Comparison of ENCODE assay signal across 29 cellular contexts in the genomic region with DNA sequence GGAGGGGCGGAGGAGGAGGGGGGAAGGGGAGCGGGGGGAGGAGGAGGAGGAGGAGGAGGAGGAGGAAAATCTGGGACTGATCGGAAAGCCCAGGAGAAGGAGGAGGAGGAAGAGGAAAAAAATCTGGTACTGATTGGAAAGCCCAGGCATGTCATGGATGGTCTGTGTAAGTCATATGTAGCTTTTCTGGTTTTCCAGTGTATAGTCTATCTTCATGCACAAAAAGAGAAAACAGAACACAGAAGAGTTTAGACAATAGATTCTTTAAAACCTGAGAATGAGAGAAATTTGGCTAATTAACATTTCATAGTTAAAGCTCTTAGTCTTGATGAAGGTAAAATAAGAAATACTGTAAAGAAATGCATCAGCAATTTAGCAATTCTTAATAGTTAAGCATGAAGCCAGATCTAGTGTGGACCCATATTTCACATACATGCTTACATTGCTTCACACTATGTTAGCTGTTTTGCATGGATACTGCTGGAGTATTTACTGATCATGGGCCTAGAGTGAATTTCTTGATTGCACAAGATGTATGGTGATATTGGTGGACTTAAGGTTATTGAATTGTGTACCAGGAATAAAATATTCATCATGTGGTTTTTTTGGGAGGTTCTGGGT. TPM values are rescaled to one million over a fixed set of nuclear protein-coding genes. Genes with fewer than 3 reads are reported as not detected.
DNase-seq lines count a peak whose midpoint lies in the region; ATAC-seq, FAIRE-seq and TF ChIP-seq lines count a peak whose summit lies in the region.
"Had no signal": no experiment of that assay in that cellular context is flagged by ENCODE, and none has a peak within 500 bp of the region (broad histone marks: within the 10 kb centered on the region; RNA-seq: fewer than 3 reads in every experiment).

No MANE protein-coding gene starts in this region.

- H3K27me3 ChIP-seq in lower lobe of right lung (ENCODE audit: low read depth) = no peaks in the 10 kb centered on the region
- H3K27me3 ChIP-seq: BE2C, Peyer's patch had no signal

- ATAC-seq in lower lobe of right lung = no peak

- H3K9me3 ChIP-seq in lower lobe of right lung = no peaks in the 10 kb centered on the region
- H3K9me3 ChIP-seq: Peyer's patch had no signal

- CTCF ChIA-PET in activated naive CD4-positive, alpha-beta T cell treated with anti-CD3 and anti-CD28 coated beads for 36 hours (lab: Charles Lee) = no interaction called here

- H3K9me3 Mint-ChIP-seq in endothelial cell (ENCODE audit: unreplicated experiment) = peaks cover 25% of the 10 kb centered on the region
- H3K9me3 Mint-ChIP-seq in activated naive CD4-positive, alpha-beta T cell treated with anti-CD3 and anti-CD28 coated beads for 36 hours = peaks cover 32% of the 10 kb centered on the region

- H3K27ac Mint-ChIP-seq in endothelial cell (ENCODE audit: unreplicated experiment) = no peak overlapping the region
- no peak overlapping the region for H3K27ac Mint-ChIP-seq in activated naive CD4-positive, alpha-beta T cell treated with anti-CD3 and anti-CD28 coated beads for 36 hours
- H3K27ac Mint-ChIP-seq: H9, HFFc6 had no signal

- intact Hi-C loops in cardiac septum (cut with DNase I) = no loop called here
- intact Hi-C loops in activated naive CD4-positive, alpha-beta T cell treated with anti-CD3 and anti-CD28 coated beads for 36 hours (cut with micrococcal nuclease) = no loop called here
- intact Hi-C loops in lower lobe of right lung (cut with DNase I) = no loop called here

- TF ChIP-seq CTCF in endothelial cell (IDR thresholded peaks at IDR 0.05; ENCODE audit: unreplicated experiment) = no peak
- TF ChIP-seq CTCF in lower lobe of right lung (IDR thresholded peaks at IDR 0.05) = no peak

- H3K4me3 Mint-ChIP-seq in endothelial cell (ENCODE audit: unreplicated experiment) = peak overlapping the region; percentile 10
- H3K4me3 Mint-ChIP-seq in activated naive CD4-positive, alpha-beta T cell treated with anti-CD3 and anti-CD28 coated beads for 36 hours = no peak overlapping the region
- H3K4me3 Mint-ChIP-seq: H9, HFFc6 had no signal

- peak; percentile 9 for FAIRE-seq in GM12891 (lab: Jason Lieb, UNC)
- FAIRE-seq: GM12892, GM19239 had no signal

- peaks cover 87% of the 10 kb centered on the region for H3K36me3 Mint-ChIP-seq in endothelial cell (ENCODE audit: low read depth, unreplicated experiment)
- H3K36me3 Mint-ChIP-seq in activated naive CD4-positive, alpha-beta T cell treated with anti-CD3 and anti-CD28 coated beads for 36 hours (ENCODE audit: low read depth) = peaks cover 79% of the 10 kb centered on the region

- H3K27ac ChIP-seq in lower lobe of right lung = no peak overlapping the region
- H3K27ac ChIP-seq: 22Rv1, Peyer's patch, SK-N-MC had no signal

- peaks cover 24% of the 10 kb centered on the region for H3K36me3 ChIP-seq in lower lobe of right lung

- H3K4me1 Mint-ChIP-seq in endothelial cell (ENCODE audit: unreplicated experiment) = no peaks in the 10 kb centered on the region
- peaks cover 1% of the 10 kb centered on the region for H3K4me1 Mint-ChIP-seq in activated naive CD4-positive, alpha-beta T cell treated with anti-CD3 and anti-CD28 coated beads for 36 hours (ENCODE audit: low read depth)
- H3K4me1 Mint-ChIP-seq: H9 had no signal

- H3K4me1 ChIP-seq in lower lobe of right lung = no peaks in the 10 kb centered on the region
- H3K4me1 ChIP-seq: BE2C, Peyer's patch had no signal

- no peaks in the 10 kb centered on the region for H3K27me3 Mint-ChIP-seq in endothelial cell (ENCODE audit: unreplicated experiment)
- no peaks in the 10 kb centered on the region for H3K27me3 Mint-ChIP-seq in activated naive CD4-positive, alpha-beta T cell treated with anti-CD3 and anti-CD28 coated beads for 36 hours (ENCODE audit: low read depth)

- DNase-seq in DMS53 (lab: John Stamatoyannopoulos, UW) (peak; percentile 1), DMS53 treated with DMSO at 0.1 percent for 48 hours (lab: John Stamatoyannopoulos, UW; ENCODE audit: unreplicated experiment) (no peak), GM12891 (ENCODE audit: insufficient read length, low spot score) (no peak), NCI-H69 (lab: John Stamatoyannopoulos, UW) (peak; percentile 0), endothelial cell (ENCODE audit: low spot score) (no peak), cardiac septum (ENCODE audit: low spot score) (no peak), lower lobe of right lung (no peak)
- no peak for DNase-seq in activated naive CD4-positive, alpha-beta T cell treated with anti-CD3 and anti-CD28 coated beads for 36 hours
- DNase-seq: ACHN, BE2C, Calu3, DMS153, EL, GF-D8, H9, HFFc6, Karpas-422, MV-4-11, NCI-H1105, NCI-H1436 treated with DMSO at 0.1 percent for 48 hours, NCI-H1930, NCI-H446 treated with DMSO at 0.1 percent for 48 hours, NCI-H526, Peyer's patch, SIG-M5 had no signal

- no peak for TF ChIP-seq POLR2A in GM12891 (IDR thresholded peaks at IDR 0.05; ENCODE audit: low read depth, low read length)

- no peak overlapping the region for H3K4me3 ChIP-seq in lower lobe of right lung
- H3K4me3 ChIP-seq: Peyer's patch, SK-N-MC had no signal

TF ChIP-seq in GM12891, 5 proteins besides CTCF, POLR2A, EP300 and RAD21:
- TF ChIP-seq POU2F2 (IDR thresholded peaks at IDR 0.05; ENCODE audit: low read depth, low read length) (no peak), PAX5 (IDR thresholded peaks at IDR 0.05; ENCODE audit: insufficient read depth, low read length, severe bottlenecking) (no peak), SPI1 (IDR thresholded peaks at IDR 0.05; ENCODE audit: low read depth, low read length) (no peak), TAF1 (IDR thresholded peaks at IDR 0.05; ENCODE audit: low read depth, low read length) (no peak), POLR2AphosphoS5 (IDR thresholded peaks at IDR 0.05; ENCODE audit: low read depth, low read length) (no peak)
TF ChIP-seq in GM12891: peak in this region for 0.

RNA-seq across cellular contexts. Expression of a gene that starts 41.5 kb away (rescaled TPM):
- 24.3 TPM for polyA plus RNA-seq in GM12891 (2012; ENCODE audit: low read depth, missing spikeins)
- 29.1 TPM for total RNA-seq in endothelial cell (ENCODE audit: unreplicated experiment)
- 100 TPM for total RNA-seq in cardiac septum
- total RNA-seq in activated naive CD4-positive, alpha-beta T cell treated with anti-CD3 and anti-CD28 coated beads for 36 hours = 10 to 100 TPM; 44.0 to 44.4 TPM
- total RNA-seq in lower lobe of right lung = 36.7 TPM

Comparison
In these comparisons a context has a peak if more than half of its experiments do, and no peak if none do; other contexts are left out.
1. DNase-seq: peak in DMS53 (single experiment) and NCI-H69 (single experiment); none in DMS53 treated with DMSO at 0.1 percent for 48 hours (single experiment), GM12891 (single experiment), endothelial cell (single experiment), cardiac septum (single experiment), activated naive CD4-positive, alpha-beta T cell treated with anti-CD3 and anti-CD28 coated beads for 36 hours (single experiment) and lower lobe of right lung (single experiment).